ENCODE assay signal across 25 cellular contexts in genomic region chr9:110935829-110936228, GRCh38.
DNase-seq lines count a peak whose midpoint lies in the region; ATAC-seq and TF ChIP-seq lines count a peak whose summit lies in the region.
"Had no signal": no experiment of that assay in that cellular context is flagged by ENCODE, and none has a peak within 500 bp of the region (broad histone marks: within the 10 kb centered on the region; RNA-seq: fewer than 3 reads in every experiment).

No MANE protein-coding gene starts in this region.

- H3K27ac Mint-ChIP-seq in osteocyte (ENCODE audit: unreplicated experiment): peak overlapping the region; percentile 83
- H3K27ac Mint-ChIP-seq: activated CD4-positive, alpha-beta memory T cell treated with anti-CD3 and anti-CD28 coated beads for 36 hours; activated naive CD4-positive, alpha-beta T cell treated with anti-CD3 and anti-CD28 coated beads, Interleukin-2, amount 10 ng/mL, durations not matched to agents 7 days and 5 days; activated T-helper 1 cell treated with anti-CD3 and anti-CD28 coated beads, Interleukin-12 subunit alpha, Interleukin-12 subunit beta, Interleukin-2, Interleukin-4 antibody, amounts not matched to agents 30 ng/mL and 10 ng/mL and 1 ng/mL, durations not matched to agents 14 hours and 24 hours and 36 hours; natural killer cell had no signal

- no peak for ATAC-seq in IMR-90 (ENCODE audit: low read depth)
- no peak for ATAC-seq in HG03457 (IDR thresholded peaks at IDR 0.05; ENCODE audit: unreplicated experiment)
- ATAC-seq in GM19397 (IDR thresholded peaks at IDR 0.05; ENCODE audit: unreplicated experiment): no peak
- ATAC-seq: K562; left lobe of liver; natural killer cell; stimulated activated naive CD8-positive, alpha-beta T cell treated with anti-CD3 and anti-CD28 coated beads, Interleukin-15, Interleukin-2, amounts not matched to agents 100 U/mL and 50 U/mL, for 24 hours; upper lobe of right lung had no signal

- H3K9ac ChIP-seq in IMR-90 (ENCODE audit: low read depth, low read length): no peak overlapping the region

- POLR2A ChIA-PET in IMR-90 (lab: Charles Lee; ENCODE audit: unreplicated experiment): interaction anchor here (0.6 kb wide), 2 partner anchors 268 to 695 kb away, joined by 3 read pairs; partner anchors contain the start of gene DNAJC25

- peak overlapping the region; percentile 82 to 86 for H4K8ac ChIP-seq in IMR-90 (ENCODE audit: low read depth in 2 of 2, low read length in 2 of 2)

- CTCF ChIA-PET in IMR-90 (lab: Yijun Ruan, JAX): no interaction called here

- no peak overlapping the region for H3K4me3 Mint-ChIP-seq in osteocyte (ENCODE audit: unreplicated experiment)
- H3K4me3 Mint-ChIP-seq: activated CD4-positive, alpha-beta memory T cell treated with anti-CD3 and anti-CD28 coated beads for 36 hours; activated naive CD4-positive, alpha-beta T cell treated with anti-CD3 and anti-CD28 coated beads, Interleukin-2, amount 10 ng/mL, durations not matched to agents 7 days and 5 days; activated T-helper 1 cell treated with anti-CD3 and anti-CD28 coated beads, Interleukin-12 subunit alpha, Interleukin-12 subunit beta, Interleukin-2, Interleukin-4 antibody, amounts not matched to agents 30 ng/mL and 10 ng/mL and 1 ng/mL, durations not matched to agents 14 hours and 24 hours and 36 hours; natural killer cell had no signal

- intact Hi-C loops in IMR-90 (cut with micrococcal nuclease): loop anchor here (5.0 kb wide), 1 partner anchor 101 kb away; the partner anchor contains the start of gene LPAR1
- intact Hi-C loops in dorsolateral prefrontal cortex (cut with DNase I): no loop called here
- intact Hi-C loops in testis (cut with DNase I; ENCODE audit: low total_unique reads): no loop called here

- peak overlapping the region; percentile 92 for H2BK120ac ChIP-seq in IMR-90 (ENCODE audit: low read depth, low read length)

- H3K14ac ChIP-seq in IMR-90 (replicated peaks; ENCODE audit: low read depth, low read length): peak overlapping the region; percentile 94

- TF ChIP-seq CTCF in IMR-90 (conservative IDR thresholded peaks at IDR 0.05; ENCODE audit: low read depth, low read length) (no peak), dorsolateral prefrontal cortex (IDR thresholded peaks at IDR 0.05 in 54 of 56, conservative IDR thresholded peaks at IDR 0.05 in 2 of 56; ENCODE audit: low read depth in 1 of 56, partially characterized antibody in 56 of 56) (no peak), osteocyte (IDR thresholded peaks at IDR 0.05) (no peak), testis (IDR thresholded peaks at IDR 0.05) (no peak)

- H3K27me3 ChIP-seq in IMR-90 (ENCODE audit: control insufficient read depth, insufficient read depth, low read length) (no peaks in the 10 kb centered on the region), dorsolateral prefrontal cortex (no peaks in the 10 kb centered on the region), testis (no peaks in the 10 kb centered on the region)
- H3K27me3 ChIP-seq: upper lobe of right lung had no signal

- no peak overlapping the region for H2AFZ ChIP-seq in IMR-90 (replicated peaks; ENCODE audit: low read length, poor library complexity)

- TF ChIP-seq POLR2A in IMR-90 (IDR thresholded peaks at IDR 0.05; ENCODE audit: low read depth, low read length): no peak
- no peak for TF ChIP-seq POLR2A in testis (IDR thresholded peaks at IDR 0.05)

- H3K4me3 ChIP-seq in IMR-90 (ENCODE audit: insufficient read depth, low read depth, low read length): no peak overlapping the region
- peak overlapping the region in 2 of 59 donors; percentile 13 to 22 for H3K4me3 ChIP-seq in dorsolateral prefrontal cortex
- H3K4me3 ChIP-seq in testis: no peak overlapping the region
- H3K4me3 ChIP-seq: K562, upper lobe of right lung had no signal

- dilution Hi-C loops in IMR-90 (cut with HindIII; ENCODE audit: low sequenced_read_pairs, unreplicated experiment): no loop called here

- WGBS in IMR-90 (ENCODE audit: extremely low coverage in 2 of 2, insufficient read length in 1 of 2), 2 experiments: no CpG with 5 or more reads among the region's 3 CpGs
- WGBS in testis, 2 donors: 67 to 90% methylated on average over 3 of the region's 3 CpGs

- no peak overlapping the region for H3K4me2 ChIP-seq in IMR-90 (ENCODE audit: low read depth, low read length)

- H3K27me3 Mint-ChIP-seq in osteocyte (ENCODE audit: unreplicated experiment): no peaks in the 10 kb centered on the region
- H3K27me3 Mint-ChIP-seq: activated CD4-positive, alpha-beta memory T cell treated with anti-CD3 and anti-CD28 coated beads for 36 hours; activated naive CD4-positive, alpha-beta T cell treated with anti-CD3 and anti-CD28 coated beads, Interleukin-2, amount 10 ng/mL, durations not matched to agents 7 days and 5 days had no signal

- peaks cover 6% of the 10 kb centered on the region for H3K9me3 Mint-ChIP-seq in osteocyte (ENCODE audit: unreplicated experiment)

- in situ Hi-C loops in IMR-90 (cut with MboI; ENCODE audit: low sequenced_read_pairs): no loop called here

- peak overlapping the region; percentile 97 for H4K5ac ChIP-seq in IMR-90 (ENCODE audit: low read depth, low read length)

- H3K36me3 ChIP-seq in IMR-90 (ENCODE audit: control insufficient read depth, insufficient read depth, low read length) (peaks cover 36% of the 10 kb centered on the region), testis (ENCODE audit: low read depth, missing control alignments) (no peaks in the 10 kb centered on the region)
- H3K36me3 ChIP-seq: upper lobe of right lung had no signal

- BruUV-seq in IMR-90 (replicated peaks; lab: Mats Ljungman, UMichigan): no TSS peak

- H3K27ac ChIP-seq in IMR-90 (ENCODE audit: insufficient read depth, low read length) (peak overlapping the region; percentile 91), dorsolateral prefrontal cortex (peak overlapping the region in 48 of 59 donors; percentile 5 to 86 (median 69)), testis (no peak overlapping the region)
- H3K27ac ChIP-seq: RWPE1, upper lobe of right lung had no signal

- peaks cover 20% of the 10 kb centered on the region; the same call in 1 of the 2 replicates for H4K20me1 ChIP-seq in IMR-90 (ENCODE audit: insufficient read depth, low read length)

- H2BK15ac ChIP-seq in IMR-90 (ENCODE audit: low read depth, low read length): peak overlapping the region; percentile 53

- H3K4me1 ChIP-seq in IMR-90 (ENCODE audit: control insufficient read depth, insufficient read depth, low read length): peaks cover 26% of the 10 kb centered on the region
- no peaks in the 10 kb centered on the region for H3K4me1 ChIP-seq in testis
- H3K4me1 ChIP-seq: upper lobe of right lung had no signal

- peak overlapping the region; percentile 99 for H3K18ac ChIP-seq in IMR-90 (ENCODE audit: low read depth, low read length)

- H2BK5ac ChIP-seq in IMR-90 (ENCODE audit: low read depth, low read length, poor library complexity, severe bottlenecking): peak overlapping the region; percentile 99

- DNase-seq in IMR-90 (no peak), dorsolateral prefrontal cortex (no peak), osteocyte (ENCODE audit: extremely low spot score, unreplicated experiment) (no peak), testis (no peak), NCI-H2081 treated with DMSO at 0.1 percent for 48 hours (lab: John Stamatoyannopoulos, UW) (no peak)
- DNase-seq: activated CD4-positive, alpha-beta memory T cell treated with anti-CD3 and anti-CD28 coated beads for 36 hours; activated CD4-positive, CD25-positive, alpha-beta regulatory T cell; activated CD8-positive, alpha-beta memory T cell treated with anti-CD3 and anti-CD28 coated beads, Interleukin-2, amount 50 U/mL, for 4 hours; activated naive CD4-positive, alpha-beta T cell treated with anti-CD3 and anti-CD28 coated beads, Interleukin-2, amount 10 ng/mL, durations not matched to agents 7 days and 5 days; amniotic stem cell; dermis blood vessel endothelial cell; natural killer cell; NCI-H1092 treated with DMSO at 0.1 percent for 48 hours; NCI-H2029; NCI-H2227 treated with DMSO at 0.1 percent for 48 hours; NCI-H69; stimulated activated naive CD8-positive, alpha-beta T cell treated with anti-CD3 and anti-CD28 coated beads, Interleukin-15, Interleukin-2, amounts not matched to agents 100 U/mL and 50 U/mL, for 24 hours; T-helper 1 cell; upper lobe of right lung had no signal

- peaks cover 62 to 80% of the 10 kb centered on the region in 2 experiments for H3K79me1 ChIP-seq in IMR-90 (ENCODE audit: low read depth in 1 of 2, low read length in 2 of 2)

- peak overlapping the region; percentile 94 for H3K4ac ChIP-seq in IMR-90 (ENCODE audit: low read depth, low read length)

- no peak for TF ChIP-seq RAD21 in IMR-90 (IDR thresholded peaks at IDR 0.05; ENCODE audit: low read length)

- H2AK5ac ChIP-seq in IMR-90 (ENCODE audit: low read depth, low read length): peak overlapping the region; percentile 80

- peak overlapping the region; percentile 0 for H2AK9ac ChIP-seq in IMR-90 (replicated peaks; ENCODE audit: low read depth, low read length, poor library complexity)

- H3K4me1 Mint-ChIP-seq in osteocyte (ENCODE audit: unreplicated experiment): peaks cover 67% of the 10 kb centered on the region
- H3K4me1 Mint-ChIP-seq: activated naive CD4-positive, alpha-beta T cell treated with anti-CD3 and anti-CD28 coated beads, Interleukin-2, amount 10 ng/mL, durations not matched to agents 7 days and 5 days had no signal

- H3K56ac ChIP-seq in IMR-90 (ENCODE audit: extremely low read depth, insufficient read depth, low read length): peak overlapping the region; percentile 68; the same call in 1 of the 2 replicates

- peaks cover 13% of the 10 kb centered on the region; the same call in 1 of the 2 replicates for H3K9me1 ChIP-seq in IMR-90 (ENCODE audit: insufficient read depth, low read length)

- H2BK20ac ChIP-seq in IMR-90 (ENCODE audit: low read depth, low read length): peak overlapping the region; percentile 72; the same call in 1 of the 2 replicates

- peaks cover 3% of the 10 kb centered on the region; the same call in 1 of the 2 replicates for H3K9me3 ChIP-seq in IMR-90 (ENCODE audit: control insufficient read depth, insufficient read depth, low read length)
- H3K9me3 ChIP-seq in testis: no peaks in the 10 kb centered on the region
- H3K9me3 ChIP-seq: upper lobe of right lung had no signal

- peak overlapping the region; percentile 92 for H4K91ac ChIP-seq in IMR-90 (ENCODE audit: insufficient read depth, low read depth, low read length)

- H3K36me3 Mint-ChIP-seq in osteocyte (ENCODE audit: unreplicated experiment): peaks cover 40% of the 10 kb centered on the region
- H3K36me3 Mint-ChIP-seq: activated CD4-positive, alpha-beta memory T cell treated with anti-CD3 and anti-CD28 coated beads for 36 hours; activated naive CD4-positive, alpha-beta T cell treated with anti-CD3 and anti-CD28 coated beads, Interleukin-2, amount 10 ng/mL, durations not matched to agents 7 days and 5 days; natural killer cell had no signal

- H3K23ac ChIP-seq in IMR-90 (ENCODE audit: low read depth, low read length): peak overlapping the region; percentile 3; the same call in 1 of the 2 replicates

Comparison
In these comparisons a context has a peak if more than half of its experiments do, and no peak if none do; other contexts are left out.
1. H3K27ac ChIP-seq: peak in IMR-90 (single experiment) and dorsolateral prefrontal cortex (48 of 59); none in testis (0 of 2).